Comparison of ENCODE assay signal across 1 cellular context in the genomic region with DNA sequence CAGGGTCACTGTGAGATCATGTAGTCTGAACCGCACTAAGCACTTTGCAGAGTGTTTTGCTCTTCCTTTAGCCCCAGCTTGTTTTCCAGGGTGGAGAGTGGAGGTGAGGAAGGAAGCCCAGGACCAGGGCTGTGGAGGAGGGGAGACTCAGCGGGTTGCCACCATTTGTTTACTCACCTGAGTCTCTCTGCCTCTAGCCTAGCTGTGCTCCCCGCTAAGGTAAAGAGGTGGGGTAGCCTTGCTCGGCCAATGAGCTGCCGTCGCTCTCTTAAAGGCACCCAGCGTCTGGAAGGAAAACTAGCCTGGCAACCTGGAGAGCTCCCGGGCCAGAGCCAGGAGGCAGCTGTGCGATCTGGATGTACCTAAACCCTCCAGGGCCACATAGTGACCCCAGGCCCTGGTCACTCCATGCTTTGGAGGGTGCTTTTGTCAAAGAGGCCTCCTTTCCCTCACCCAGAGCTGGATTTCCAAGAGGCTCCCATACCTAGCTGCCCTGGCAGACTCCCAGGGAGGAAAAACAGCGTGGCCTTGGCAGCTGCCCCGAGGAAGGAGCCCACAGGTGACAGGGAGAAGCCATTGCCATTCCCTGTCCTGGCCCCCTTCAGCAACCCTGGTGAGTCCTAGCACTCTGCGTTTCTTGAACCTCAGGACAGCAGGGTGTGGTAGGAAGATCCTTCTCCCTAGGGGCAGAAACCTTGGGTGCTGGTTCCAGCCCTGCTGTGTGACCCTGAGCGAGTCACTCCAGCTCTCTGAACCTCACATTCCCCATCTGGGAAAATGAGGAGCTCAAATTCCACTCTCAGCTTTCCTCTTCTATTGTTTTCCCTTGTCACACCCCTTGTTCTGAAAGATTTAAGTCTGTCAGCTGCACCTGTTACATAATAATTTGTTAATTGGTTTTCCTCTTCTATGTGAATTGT.
A peak's percentile ranks its signal among the peaks of the same experiment; 100 is the strongest.
TF ChIP-seq lines count a peak whose summit lies in the region.

No MANE protein-coding gene starts in this region.

TF ChIP-seq in GM23338, 12 proteins besides CTCF, POLR2A, EP300 and RAD21 (continued from another document):
- TF ChIP-seq, protein P1, sequence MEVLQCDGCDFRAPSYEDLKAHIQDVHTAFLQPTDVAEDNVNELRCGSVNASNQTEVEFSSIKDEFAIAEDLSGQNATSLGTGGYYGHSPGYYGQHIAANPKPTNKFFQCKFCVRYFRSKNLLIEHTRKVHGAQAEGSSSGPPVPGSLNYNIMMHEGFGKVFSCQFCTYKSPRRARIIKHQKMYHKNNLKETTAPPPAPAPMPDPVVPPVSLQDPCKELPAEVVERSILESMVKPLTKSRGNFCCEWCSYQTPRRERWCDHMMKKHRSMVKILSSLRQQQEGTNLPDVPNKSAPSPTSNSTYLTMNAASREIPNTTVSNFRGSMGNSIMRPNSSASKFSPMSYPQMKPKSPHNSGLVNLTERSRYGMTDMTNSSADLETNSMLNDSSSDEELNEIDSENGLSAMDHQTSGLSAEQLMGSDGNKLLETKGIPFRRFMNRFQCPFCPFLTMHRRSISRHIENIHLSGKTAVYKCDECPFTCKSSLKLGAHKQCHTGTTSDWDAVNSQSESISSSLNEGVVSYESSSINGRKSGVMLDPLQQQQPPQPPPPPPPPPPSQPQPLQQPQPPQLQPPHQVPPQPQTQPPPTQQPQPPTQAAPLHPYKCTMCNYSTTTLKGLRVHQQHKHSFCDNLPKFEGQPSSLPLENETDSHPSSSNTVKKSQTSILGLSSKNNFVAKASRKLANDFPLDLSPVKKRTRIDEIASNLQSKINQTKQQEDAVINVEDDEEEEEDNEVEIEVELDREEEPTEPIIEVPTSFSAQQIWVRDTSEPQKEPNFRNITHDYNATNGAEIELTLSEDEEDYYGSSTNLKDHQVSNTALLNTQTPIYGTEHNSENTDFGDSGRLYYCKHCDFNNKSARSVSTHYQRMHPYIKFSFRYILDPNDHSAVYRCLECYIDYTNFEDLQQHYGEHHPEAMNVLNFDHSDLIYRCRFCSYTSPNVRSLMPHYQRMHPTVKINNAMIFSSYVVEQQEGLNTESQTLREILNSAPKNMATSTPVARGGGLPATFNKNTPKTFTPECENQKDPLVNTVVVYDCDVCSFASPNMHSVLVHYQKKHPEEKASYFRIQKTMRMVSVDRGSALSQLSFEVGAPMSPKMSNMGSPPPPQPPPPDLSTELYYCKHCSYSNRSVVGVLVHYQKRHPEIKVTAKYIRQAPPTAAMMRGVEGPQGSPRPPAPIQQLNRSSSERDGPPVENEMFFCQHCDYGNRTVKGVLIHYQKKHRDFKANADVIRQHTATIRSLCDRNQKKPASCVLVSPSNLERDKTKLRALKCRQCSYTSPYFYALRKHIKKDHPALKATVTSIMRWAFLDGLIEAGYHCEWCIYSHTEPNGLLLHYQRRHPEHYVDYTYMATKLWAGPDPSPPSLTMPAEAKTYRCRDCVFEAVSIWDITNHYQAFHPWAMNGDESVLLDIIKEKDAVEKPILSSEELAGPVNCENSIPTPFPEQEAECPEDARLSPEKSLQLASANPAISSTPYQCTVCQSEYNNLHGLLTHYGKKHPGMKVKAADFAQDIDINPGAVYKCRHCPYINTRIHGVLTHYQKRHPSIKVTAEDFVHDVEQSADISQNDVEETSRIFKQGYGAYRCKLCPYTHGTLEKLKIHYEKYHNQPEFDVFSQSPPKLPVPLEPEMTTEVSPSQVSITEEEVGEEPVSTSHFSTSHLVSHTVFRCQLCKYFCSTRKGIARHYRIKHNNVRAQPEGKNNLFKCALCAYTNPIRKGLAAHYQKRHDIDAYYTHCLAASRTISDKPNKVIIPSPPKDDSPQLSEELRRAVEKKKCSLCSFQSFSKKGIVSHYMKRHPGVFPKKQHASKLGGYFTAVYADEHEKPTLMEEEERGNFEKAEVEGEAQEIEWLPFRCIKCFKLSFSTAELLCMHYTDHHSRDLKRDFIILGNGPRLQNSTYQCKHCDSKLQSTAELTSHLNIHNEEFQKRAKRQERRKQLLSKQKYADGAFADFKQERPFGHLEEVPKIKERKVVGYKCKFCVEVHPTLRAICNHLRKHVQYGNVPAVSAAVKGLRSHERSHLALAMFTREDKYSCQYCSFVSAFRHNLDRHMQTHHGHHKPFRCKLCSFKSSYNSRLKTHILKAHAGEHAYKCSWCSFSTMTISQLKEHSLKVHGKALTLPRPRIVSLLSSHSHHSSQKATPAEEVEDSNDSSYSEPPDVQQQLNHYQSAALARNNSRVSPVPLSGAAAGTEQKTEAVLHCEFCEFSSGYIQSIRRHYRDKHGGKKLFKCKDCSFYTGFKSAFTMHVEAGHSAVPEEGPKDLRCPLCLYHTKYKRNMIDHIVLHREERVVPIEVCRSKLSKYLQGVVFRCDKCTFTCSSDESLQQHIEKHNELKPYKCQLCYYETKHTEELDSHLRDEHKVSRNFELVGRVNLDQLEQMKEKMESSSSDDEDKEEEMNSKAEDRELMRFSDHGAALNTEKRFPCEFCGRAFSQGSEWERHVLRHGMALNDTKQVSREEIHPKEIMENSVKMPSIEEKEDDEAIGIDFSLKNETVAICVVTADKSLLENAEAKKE (CRISPR knock-in tag; IDR thresholded peaks at IDR 0.05): peak; percentile 57
- TF ChIP-seq EZH2 (IDR thresholded peaks at IDR 0.05; ENCODE audit: low read depth, unreplicated experiment): no peak
- peak; percentile 26 for TF ChIP-seq REST (IDR thresholded peaks at IDR 0.05; ENCODE audit: unreplicated experiment)
